27 cellular contexts compared by ENCODE assay signal in the genomic region with DNA sequence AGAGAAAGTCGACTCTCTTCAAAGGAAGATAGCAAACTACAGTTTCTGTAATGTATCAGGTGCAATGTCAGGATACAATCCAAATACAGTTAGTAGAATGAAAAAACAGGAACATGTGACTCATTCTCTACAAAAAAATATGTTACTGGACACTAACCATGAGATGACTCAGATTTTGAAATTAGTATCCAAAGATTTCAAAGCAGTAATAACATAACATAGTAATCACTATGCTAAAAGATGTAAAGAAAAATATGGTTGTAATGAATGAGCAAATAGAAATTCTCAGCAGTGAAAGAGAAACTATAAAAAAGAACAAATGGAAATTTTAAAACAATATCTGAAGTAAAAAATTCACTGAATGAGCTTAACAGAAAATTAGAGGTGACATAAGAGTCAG. TPM values are rescaled to one million over a fixed set of nuclear protein-coding genes. Genes with fewer than 3 reads are reported as not detected.
DNase-seq lines count a peak whose midpoint lies in the region; ATAC-seq, FAIRE-seq and TF ChIP-seq lines count a peak whose summit lies in the region.
"Had no signal": no experiment of that assay in that cellular context is flagged by ENCODE, and none has a peak within 500 bp of the region (broad histone marks: within the 10 kb centered on the region; RNA-seq: fewer than 3 reads in every experiment).

No MANE protein-coding gene starts in this region.

- FAIRE-seq in pancreas (lab: Jason Lieb, UNC), result no peak
- FAIRE-seq: HTR-8/SVneo, TTC549 had no signal

- WGBS in spleen, 5 donors, result 84 to 100% (median 95%) methylated on average over 1 of the region's 1 CpG
- WGBS in pancreas, 2 donors, result 80 to 92% methylated on average over 1 of the region's 1 CpG

- intact Hi-C loops in spleen (cut with DNase I; ENCODE audit: low total_unique reads), result no loop called here
- intact Hi-C loops in pancreas (cut with DNase I), result loop anchor here in 1 of 3 donors (10.0 kb wide), 1 partner anchor 322 kb away; no protein-coding TSS in a partner anchor

- CTCF ChIA-PET in HEK293 (lab: Yijun Ruan, JAX), result interaction anchor here (1.9 kb wide), 1 partner anchor 322 kb away, joined by 9 read pairs; no protein-coding TSS in a partner anchor

- ATAC-seq in pancreas, result no peak
- ATAC-seq: effector memory CD8-positive, alpha-beta T cell; gastrocnemius medialis; left cardiac atrium; natural killer cell treated with Interleukin-12 subunit alpha and Interleukin-12 subunit beta and Interleukin-15 and Interleukin-18, amount 100 ng/mL, for 72 hours had no signal

- H3K36me3 ChIP-seq in HEK293 (ENCODE audit: control insufficient read depth in 2 of 2, insufficient read depth in 1 of 2, low read length in 2 of 2), result no peaks in the 10 kb centered on the region
- H3K36me3 ChIP-seq in spleen, result no peaks in the 10 kb centered on the region
- H3K36me3 ChIP-seq in pancreas, result no peaks in the 10 kb centered on the region
- H3K36me3 ChIP-seq: gastrocnemius medialis, stomach, upper lobe of left lung had no signal

- no peak for TF ChIP-seq POLR2A in spleen (IDR thresholded peaks at IDR 0.05)

- H3K27me3 ChIP-seq in spleen (replicated peaks in 1 of 7), result no peaks in the 10 kb centered on the region
- no peaks in the 10 kb centered on the region for H3K27me3 ChIP-seq in pancreas
- H3K27me3 ChIP-seq: gastrocnemius medialis, stomach, upper lobe of left lung had no signal

- TF ChIP-seq CTCF in HEK293 (tag by site-specific recombination; IDR thresholded peaks at IDR 0.05) (no peak), spleen (IDR thresholded peaks at IDR 0.05 in 8 of 11, conservative IDR thresholded peaks at IDR 0.05 in 3 of 11) (no peak), pancreas (IDR thresholded peaks at IDR 0.05) (no peak)

- H3K9me3 ChIP-seq in HEK293 (ENCODE audit: control insufficient read depth, insufficient read depth, low read depth, low read length) (no peaks in the 10 kb centered on the region), spleen (peaks cover 0 to 28% (median 17%) of the 10 kb centered on the region in 8 donors), pancreas (no peaks in the 10 kb centered on the region)
- H3K9me3 ChIP-seq: upper lobe of left lung had no signal

- POLR2A ChIA-PET in HEK293 (lab: Yijun Ruan, JAX), result no interaction called here

- DNase-seq in EL (peak; percentile 23), RKO (ENCODE audit: low spot score) (peak; percentile 86), fibroblast of peridontal ligament (ENCODE audit: extremely low read depth) (peak; percentile 30), spleen (no peak), pancreas (no peak), DMS79 (lab: John Stamatoyannopoulos, UW) (no peak), RPMI8226 (no peak)
- DNase-seq: activated CD4-positive, alpha-beta T cell treated with anti-CD3 and anti-CD28 coated beads for 4 hours; activated CD8-positive, alpha-beta memory T cell treated with anti-CD3 and anti-CD28 coated beads, Interleukin-2, amount 50 U/mL, for 48 hours; activated naive CD4-positive, alpha-beta T cell treated with anti-CD3 and anti-CD28 coated beads for 36 hours; AML-193; aorta; DND-41; effector memory CD8-positive, alpha-beta T cell; gastrocnemius medialis; left cardiac atrium; NCI-H1694; NCI-H2227 treated with DMSO at 0.1 percent for 48 hours; stimulated activated CD4-positive, alpha-beta T cell treated with anti-CD3 and anti-CD28 coated beads, Interleukin-4, amount 100 ng/mL, for 1 hour; stomach; upper lobe of left lung had no signal

- H3K27ac ChIP-seq in HEK293 (ENCODE audit: extremely low read depth, low read depth, low read length), result no peak overlapping the region
- no peak overlapping the region for H3K27ac ChIP-seq in spleen
- no peak overlapping the region for H3K27ac ChIP-seq in pancreas
- H3K27ac ChIP-seq: gastrocnemius medialis, parathyroid adenoma, skin epidermis, stomach, upper lobe of left lung had no signal

- no peak overlapping the region for H3K4me3 ChIP-seq in HEK293 (ENCODE audit: low read depth, low read length)
- no peak overlapping the region for H3K4me3 ChIP-seq in spleen
- no peak overlapping the region for H3K4me3 ChIP-seq in pancreas
- H3K4me3 ChIP-seq: gastrocnemius medialis, skin epidermis, stomach, upper lobe of left lung had no signal

- H3K4me1 ChIP-seq in HEK293 (ENCODE audit: control insufficient read depth, insufficient read depth, low read length) (no peaks in the 10 kb centered on the region), spleen (no peaks in the 10 kb centered on the region), pancreas (no peaks in the 10 kb centered on the region)
- H3K4me1 ChIP-seq: gastrocnemius medialis, parathyroid adenoma, stomach, upper lobe of left lung had no signal

TF ChIP-seq in HEK293, 187 proteins besides CTCF, POLR2A, EP300 and RAD21:
- TF ChIP-seq SETDB1 (IDR thresholded peaks at IDR 0.05; ENCODE audit: insufficient read length, low read length) (peak; percentile 78), ZNF335 (tag by site-specific recombination; conservative IDR thresholded peaks at IDR 0.05) (no peak)
- TF ChIP-seq, protein P1, sequence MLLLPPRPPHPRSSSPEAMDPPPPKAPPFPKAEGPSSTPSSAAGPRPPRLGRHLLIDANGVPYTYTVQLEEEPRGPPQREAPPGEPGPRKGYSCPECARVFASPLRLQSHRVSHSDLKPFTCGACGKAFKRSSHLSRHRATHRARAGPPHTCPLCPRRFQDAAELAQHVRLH (tag by site-specific recombination; IDR thresholded peaks at IDR 0.05), result no peak

RNA-seq across cellular contexts. Expression of a gene that starts 42.3 kb away (rescaled TPM):
- total RNA-seq in spleen, result under 1 TPM in 1 of 7 donors, not detected in 6; 0.07 TPM
- not detected for polyA plus RNA-seq in spleen
- total RNA-seq in pancreas, result under 1 TPM; 0.06 to 0.25 (median 0.09) TPM
- polyA plus RNA-seq in pancreas, result under 1 TPM in 1 of 2 donors, not detected in 1; 0.07 TPM
- total RNA-seq: activated naive CD4-positive, alpha-beta T cell treated with anti-CD3 and anti-CD28 coated beads for 36 hours; gastrocnemius medialis; left cardiac atrium; natural killer cell treated with Interleukin-12 subunit alpha and Interleukin-12 subunit beta and Interleukin-15 and Interleukin-18, amount 100 ng/mL, for 72 hours had no signal
- polyA plus RNA-seq: aorta had no signal

Comparison
In these comparisons a context has a peak if more than half of its experiments do, and no peak if none do; other contexts are left out.
1. DNase-seq: peak in EL (single experiment), RKO (single experiment) and fibroblast of peridontal ligament (single experiment); none in spleen (single experiment), pancreas (0 of 6), DMS79 (single experiment) and RPMI8226 (single experiment).